Comparison of ENCODE assay signal across 1 cellular context in genomic region chr22:22944268-22944985, GRCh38.
TF ChIP-seq lines count a peak whose summit lies in the region.

No MANE protein-coding gene starts in this region.

TF ChIP-seq in IMR-90, 13 proteins besides CTCF, POLR2A, EP300 and RAD21 (continued from another document):
- no peak for TF ChIP-seq ELK1 (IDR thresholded peaks at IDR 0.05; ENCODE audit: borderline replicate concordance, low read depth, low read length)
- TF ChIP-seq MAZ (IDR thresholded peaks at IDR 0.05; ENCODE audit: borderline replicate concordance, low read depth, low read length) = no peak
- no peak for TF ChIP-seq MXI1 (IDR thresholded peaks at IDR 0.05; ENCODE audit: borderline replicate concordance, low read depth, low read length)
- no peak for TF ChIP-seq RCOR1 (IDR thresholded peaks at IDR 0.05; ENCODE audit: insufficient replicate concordance, low read length)
- no peak for TF ChIP-seq USF2 (IDR thresholded peaks at IDR 0.05; ENCODE audit: low read depth, low read length)
- TF ChIP-seq MAFK (IDR thresholded peaks at IDR 0.05; ENCODE audit: low read depth, low read length) = no peak
- TF ChIP-seq CHD1 (IDR thresholded peaks at IDR 0.05; ENCODE audit: low read depth, low read length) = no peak
- no peak for TF ChIP-seq BHLHE40 (IDR thresholded peaks at IDR 0.05; ENCODE audit: low read depth, low read length)
- no peak for TF ChIP-seq SMC3 (IDR thresholded peaks at IDR 0.05; ENCODE audit: low read depth, low read length)
